8 cellular contexts compared by ENCODE assay signal in genomic region chr21:26148071-26148470, GRCh38. TPM values are rescaled to one million over a fixed set of nuclear protein-coding genes. Genes with fewer than 3 reads are reported as not detected.
A peak's percentile ranks its signal among the peaks of the same experiment; 100 is the strongest.
DNase-seq lines count a peak whose midpoint lies in the region; ATAC-seq, FAIRE-seq and TF ChIP-seq lines count a peak whose summit lies in the region.

No MANE protein-coding gene starts in this region.

- TF ChIP-seq RAD21 in A549 (conservative IDR thresholded peaks at IDR 0.05 in 1 of 2, IDR thresholded peaks at IDR 0.05 in 1 of 2) = no peak

- 0% methylated on average over 1 of the region's 2 CpGs for WGBS in A549 (ENCODE audit: missing lambda C conversion rate)

- DNase-seq in A549 (ENCODE audit: low read depth in 1 of 2, low spot score in 1 of 2) (peak; percentile 3 to 9), HT1080 (ENCODE audit: low read depth) (peak; percentile 51), caudate nucleus (lab: John Stamatoyannopoulos, UW) (peak in 1 of 61 donors; percentile 40), kidney tubule cell (ENCODE audit: low spot score) (peak; percentile 81), GOT3 (lab: John Stamatoyannopoulos, UW) (no peak), germinal center (ENCODE audit: low spot score) (no peak), NCI-H1092 treated with DMSO at 0.1 percent for 48 hours (lab: John Stamatoyannopoulos, UW) (no peak)

- no peak for TF ChIP-seq POLR2A in A549 (IDR thresholded peaks at IDR 0.05; ENCODE audit: low read length)

- no peaks in the 10 kb centered on the region for H3K9me3 ChIP-seq in A549

- no peak for TF ChIP-seq EP300 in A549 (IDR thresholded peaks at IDR 0.05)

- CTCF ChIA-PET in A549 (lab: Yijun Ruan, JAX) = interaction anchor here (1.2 to 1.3 kb wide), 2 partner anchors 12 to 539 kb away, joined by 3 to 4 read pairs; no protein-coding TSS in a partner anchor

- H3K4me3 ChIP-seq in A549 = no peak overlapping the region

- TF ChIP-seq CTCF in A549 (IDR thresholded peaks at IDR 0.05) = no peak

- H3K27ac ChIP-seq in A549 (peak overlapping the region; percentile 59 to 77; a peak in 5 of 6 replicates), caudate nucleus (ENCODE audit: low read depth, low read length) (peak overlapping the region; percentile 19)

- POLR2A ChIA-PET in A549 (lab: Yijun Ruan, JAX) = no interaction called here

- H3K4me1 ChIP-seq in A549 = peaks cover 43% of the 10 kb centered on the region

- no peak for FAIRE-seq in A549 (lab: Jason Lieb, UNC)

- peak overlapping the region; percentile 64 for H3K4me2 ChIP-seq in A549

- peak in 1 of 2 experiments; percentile 74; a peak in 3 of 6 replicates for ATAC-seq in A549
- no peak for ATAC-seq in GM18861 (IDR thresholded peaks at IDR 0.05; ENCODE audit: unreplicated experiment)

TF ChIP-seq in A549, 52 proteins besides CTCF, POLR2A, EP300 and RAD21:
- no peak for TF ChIP-seq ZFP36 (IDR thresholded peaks at IDR 0.05; ENCODE audit: borderline replicate concordance, partially characterized antibody)
- no peak for TF ChIP-seq HOXA7 (CRISPR knock-in tag; IDR thresholded peaks at IDR 0.05)
- no peak for TF ChIP-seq EHMT2 (IDR thresholded peaks at IDR 0.05; ENCODE audit: low read depth)
- no peak for TF ChIP-seq KDM1A (IDR thresholded peaks at IDR 0.05; ENCODE audit: low read depth)
- TF ChIP-seq TP53 (CRISPR knock-in tag; IDR thresholded peaks at IDR 0.05) = no peak
- no peak for TF ChIP-seq BCL3 (IDR thresholded peaks at IDR 0.05)
TF ChIP-seq in A549: peak in this region for 0.

RNA-seq across cellular contexts. Expression of gene APP, which starts 22.5 kb away (rescaled TPM):
- polyA plus RNA-seq in A549 (2011; rRNA removed) (526 and 565 TPM in 2 replicates), A549 (2017; fragmentation: RNase III; extraction: RNeasy Plus Mini Kit Qiagen cat#74134 plus additional on column Dnase treatment) (310 to 587 TPM (median 540 TPM) in 3 replicates)
- polyA plus RNA-seq in A549 (2012; cell fraction: cytosol; rRNA removed) = 222 and 228 TPM in 2 replicates
- polyA plus RNA-seq in A549 (2012; cell fraction: nucleus; rRNA removed) = 309 and 351 TPM in 2 replicates
- polyA minus RNA-seq in A549 (2011; rRNA and poly(A)+ RNA removed) = 398 and 486 TPM in 2 replicates
- 181 and 235 TPM in 2 replicates for total RNA-seq in HT1080 (2014; rRNA removed; shearing (Covaris generic))
- 379 and 459 TPM in 2 replicates for polyA plus RNA-seq in HT1080 (2015; cell fraction: cytosol; rRNA removed)
- 1,237 and 1,428 TPM in 2 replicates for polyA plus RNA-seq in HT1080 (2015; cell fraction: nucleus; rRNA removed)

Comparison
In these comparisons a context has a peak if more than half of its experiments do, and no peak if none do; other contexts are left out.
1. DNase-seq: peak in A549 (2 of 2), HT1080 (single experiment) and kidney tubule cell (single experiment); none in GOT3 (single experiment), germinal center (single experiment) and NCI-H1092 treated with DMSO at 0.1 percent for 48 hours (single experiment).